ENCODE assay signal across 1 cellular context in genomic region chr3:183907911-183908331, GRCh38.
TF ChIP-seq lines count a peak whose summit lies in the region.

No MANE protein-coding gene starts in this region.

TF ChIP-seq in GM23338, 12 proteins besides CTCF, POLR2A, EP300 and RAD21 (continued from another document):
- TF ChIP-seq EZH2 (IDR thresholded peaks at IDR 0.05; ENCODE audit: low read depth, unreplicated experiment) (no peak), CREB1 (CRISPR knock-in tag; IDR thresholded peaks at IDR 0.05; ENCODE audit: low read depth) (no peak), STAT1 (IDR thresholded peaks at IDR 0.05; ENCODE audit: unreplicated experiment) (no peak), POLR2AphosphoS5 (IDR thresholded peaks at IDR 0.05; ENCODE audit: low read depth) (no peak), ZNF114 (CRISPR knock-in tag; IDR thresholded peaks at IDR 0.05) (no peak)
